Comparison of ENCODE assay signal across 16 cellular contexts in the genomic region with DNA sequence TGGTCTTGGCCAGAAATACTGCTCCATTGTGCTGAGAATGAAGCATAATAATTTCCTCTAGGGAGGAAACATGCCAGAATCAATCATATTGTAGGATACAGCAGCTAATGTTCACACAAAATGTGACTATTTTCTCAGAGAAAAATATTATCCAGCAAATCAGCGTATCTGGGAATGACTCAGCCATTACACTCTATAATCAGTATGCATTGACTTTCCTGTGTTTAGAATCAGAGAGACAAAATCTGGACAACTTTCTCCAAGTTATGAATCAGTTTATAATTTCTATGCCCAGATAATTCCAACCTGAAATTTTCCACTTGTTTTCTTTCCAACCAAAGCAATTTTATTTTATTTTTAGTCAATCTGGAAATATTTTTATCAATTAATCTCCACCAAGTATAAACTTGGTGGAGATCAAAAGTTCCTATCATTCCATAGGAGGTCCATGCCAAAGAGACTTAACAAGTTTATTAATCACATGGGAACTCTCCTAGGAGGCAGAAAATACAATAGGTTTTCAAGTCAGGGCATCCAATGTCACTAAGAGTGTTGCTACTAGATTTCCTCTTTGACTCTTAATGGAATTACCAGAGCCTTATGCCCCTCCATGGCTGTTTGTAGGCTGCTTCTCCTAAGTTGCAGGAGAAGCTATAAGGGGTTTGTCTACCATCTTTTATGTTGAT. TPM values are rescaled to one million over a fixed set of nuclear protein-coding genes. Genes with fewer than 3 reads are reported as not detected.
"Had no signal": no experiment of that assay in that cellular context is flagged by ENCODE, and none has a peak within 500 bp of the region (broad histone marks: within the 10 kb centered on the region; RNA-seq: fewer than 3 reads in every experiment).

No MANE protein-coding gene starts in this region.

- H3K36me3 ChIP-seq: right atrium auricular region had no signal

- DNase-seq: activated CD4-positive, alpha-beta memory T cell treated with anti-CD3 and anti-CD28 coated beads, Interleukin-2, amount 10 ng/mL, durations not matched to agents 7 days and 5 days; activated gamma-delta T cell; activated naive CD8-positive, alpha-beta T cell treated with anti-CD3 and anti-CD28 coated beads for 36 hours; activated T-cell treated with anti-CD3 and anti-CD28 coated beads, Interleukin-2, amount 50 U/mL, for 48 hours; anterior cingulate cortex; effector CD8-positive, alpha-beta T cell; hypothalamus; left cardiac atrium; naive thymus-derived CD4-positive, alpha-beta T cell; T-helper 9 cell; trophoblast cell had no signal

- H3K4me1 ChIP-seq: right atrium auricular region had no signal

- H3K4me3 ChIP-seq: coronary artery, lung, right atrium auricular region, smooth muscle cell had no signal

- ATAC-seq: left cardiac atrium; naive thymus-derived CD4-positive, alpha-beta T cell; stimulated activated memory B cell treated with anti-CD40 and anti-IgM and Interleukin-4, amounts not matched to agents 10 μg/mL and 1 μg/mL and 100 μg/mL, for 72 hours had no signal

- H3K27me3 ChIP-seq: right atrium auricular region had no signal

- H3K27ac ChIP-seq: coronary artery, right atrium auricular region had no signal

RNA-seq across cellular contexts. Expression of a gene that starts 36.4 kb away (rescaled TPM):
- total RNA-seq: activated CD4-positive, alpha-beta memory T cell treated with anti-CD3 and anti-CD28 coated beads, Interleukin-2, amount 10 ng/mL, durations not matched to agents 7 days and 5 days; smooth muscle cell had no signal
